ENCODE assay signal across 8 cellular contexts in genomic region chr15:41936649-41937567, GRCh38. TPM values are rescaled to one million over a fixed set of nuclear protein-coding genes. Genes with fewer than 3 reads are reported as not detected.
DNase-seq lines count a peak whose midpoint lies in the region; ATAC-seq and TF ChIP-seq lines count a peak whose summit lies in the region.

No MANE protein-coding gene starts in this region.

- no peak overlapping the region for H3K4me3 ChIP-seq in right atrium auricular region

- H3K36me3 ChIP-seq in KOPT-K1 (ENCODE audit: insufficient read depth, low read length): no peaks in the 10 kb centered on the region
- H3K36me3 ChIP-seq in right atrium auricular region: no peaks in the 10 kb centered on the region

- no peak overlapping the region for H3K27ac Mint-ChIP-seq in Calu3 (ENCODE audit: unreplicated experiment)

- ATAC-seq in GM21723 (IDR thresholded peaks at IDR 0.05; ENCODE audit: unreplicated experiment): no peak

- H3K36me3 Mint-ChIP-seq in Calu3 (ENCODE audit: insufficient read depth, unreplicated experiment): peaks cover 27% of the 10 kb centered on the region

- no peaks in the 10 kb centered on the region for H3K27me3 ChIP-seq in right atrium auricular region

- H3K27ac ChIP-seq in KOPT-K1 (ENCODE audit: low read depth, low read length, poor library complexity, severe bottlenecking): peak overlapping the region; percentile 41
- H3K27ac ChIP-seq in right atrium auricular region: peak overlapping the region; percentile 52 to 68

- no peak overlapping the region for H3K4me3 Mint-ChIP-seq in Calu3 (ENCODE audit: low read depth, unreplicated experiment)

- TF ChIP-seq CTCF in right atrium auricular region (IDR thresholded peaks at IDR 0.05) (peak in 1 of 2 donors; percentile 13), Calu3 (IDR thresholded peaks at IDR 0.05; ENCODE audit: unreplicated experiment) (no peak)

- no TSS peak for BruUV-seq in Calu3 (replicated peaks; lab: Mats Ljungman, UMichigan)

- no peaks in the 10 kb centered on the region for H3K9me3 ChIP-seq in KOPT-K1 (ENCODE audit: insufficient read depth, low read length, poor library complexity, severe bottlenecking)
- H3K9me3 ChIP-seq in right atrium auricular region: no peaks in the 10 kb centered on the region

- peak; percentile 77 for DNase-seq in activated T-cell treated with anti-CD3 and anti-CD28 coated beads, Interleukin-2, amount 50 U/mL, for 1 hour
- DNase-seq in right atrium auricular region (ENCODE audit: low spot score): peak; percentile 79
- DNase-seq in stimulated activated CD4-positive, alpha-beta T cell treated with anti-CD3 and anti-CD28 coated beads, TNF-alpha, amount 100 ng/mL, for 48 hours (ENCODE audit: low read depth in 3 of 3): peak; percentile 58 to 76 (median 74)
- DNase-seq in EL: no peak
- no peak for DNase-seq in Calu3
- DNase-seq in NCI-H748 (lab: John Stamatoyannopoulos, UW; ENCODE audit: unreplicated experiment): no peak

- CTCF ChIA-PET in Calu3 (lab: Charles Lee): no interaction called here

- peaks cover 0 to 76% of the 10 kb centered on the region in 2 donors for H3K4me1 ChIP-seq in right atrium auricular region

- no peaks in the 10 kb centered on the region for H3K9me3 Mint-ChIP-seq in Calu3 (ENCODE audit: low read depth, unreplicated experiment)

- H3K4me1 Mint-ChIP-seq in Calu3 (ENCODE audit: low read depth, unreplicated experiment): peaks cover 30% of the 10 kb centered on the region

- no peaks in the 10 kb centered on the region for H3K27me3 Mint-ChIP-seq in Calu3 (ENCODE audit: unreplicated experiment)

- intact Hi-C loops in Calu3 (cut with micrococcal nuclease; ENCODE audit: unreplicated experiment): no loop called here

RNA-seq across cellular contexts. Expression of gene EHD4, which starts 35.4 kb away (rescaled TPM):
- total RNA-seq in right atrium auricular region (10 to 100 TPM; 22.2 to 26.3 TPM), Calu3 (2022) (20.2 and 20.7 TPM in 2 replicates)

RNA-seq across cellular contexts. Expression of gene SPTBN5, which starts 43.1 kb away (rescaled TPM):
- total RNA-seq in right atrium auricular region (1 to 10 TPM in 1 of 2 donors, under 1 TPM in 1; 0.63 to 1.3 TPM), Calu3 (2022) (0.64 and 0.69 TPM in 2 replicates)

Comparison
In these comparisons a context has a peak if more than half of its experiments do, and no peak if none do; other contexts are left out.
1. DNase-seq: peak in activated T-cell treated with anti-CD3 and anti-CD28 coated beads, Interleukin-2, amount 50 U/mL, for 1 hour (single experiment), right atrium auricular region (single experiment) and stimulated activated CD4-positive, alpha-beta T cell treated with anti-CD3 and anti-CD28 coated beads, TNF-alpha, amount 100 ng/mL, for 48 hours (3 of 3); none in EL (single experiment), Calu3 (single experiment) and NCI-H748 (single experiment).